Comparison of ENCODE assay signal across 2 cellular contexts in genomic region chr11:57263351-57263750, GRCh38.
TF ChIP-seq lines count a peak whose summit lies in the region.

No MANE protein-coding gene starts in this region.

TF ChIP-seq in K562, 482 proteins besides CTCF, POLR2A, EP300 and RAD21:
- TF ChIP-seq ARHGAP35 (IDR thresholded peaks at IDR 0.05; ENCODE audit: partially characterized antibody) (no peak), SMARCA4 (IDR thresholded peaks at IDR 0.05) (no peak), EGR1 (conservative IDR thresholded peaks at IDR 0.05) (no peak), ZNF589 (CRISPR knock-in tag; IDR thresholded peaks at IDR 0.05; ENCODE audit: low read depth) (no peak), FOXO4 (CRISPR knock-in tag; IDR thresholded peaks at IDR 0.05) (no peak), CBFB (CRISPR knock-in tag; IDR thresholded peaks at IDR 0.05) (no peak), NEUROD1 (IDR thresholded peaks at IDR 0.05; ENCODE audit: borderline replicate concordance, low read depth, low read length, partially characterized antibody) (no peak), ZNF655 (CRISPR knock-in tag; IDR thresholded peaks at IDR 0.05) (no peak), CEBPG (CRISPR knock-in tag; IDR thresholded peaks at IDR 0.05) (no peak), CEBPG (tag; conservative IDR thresholded peaks at IDR 0.05 in 1 of 2, IDR thresholded peaks at IDR 0.05 in 1 of 2) (no peak), ELF4 (CRISPR knock-in tag; IDR thresholded peaks at IDR 0.05) (no peak), LARP7 (IDR thresholded peaks at IDR 0.05) (no peak)
- TF ChIP-seq, protein P1, sequence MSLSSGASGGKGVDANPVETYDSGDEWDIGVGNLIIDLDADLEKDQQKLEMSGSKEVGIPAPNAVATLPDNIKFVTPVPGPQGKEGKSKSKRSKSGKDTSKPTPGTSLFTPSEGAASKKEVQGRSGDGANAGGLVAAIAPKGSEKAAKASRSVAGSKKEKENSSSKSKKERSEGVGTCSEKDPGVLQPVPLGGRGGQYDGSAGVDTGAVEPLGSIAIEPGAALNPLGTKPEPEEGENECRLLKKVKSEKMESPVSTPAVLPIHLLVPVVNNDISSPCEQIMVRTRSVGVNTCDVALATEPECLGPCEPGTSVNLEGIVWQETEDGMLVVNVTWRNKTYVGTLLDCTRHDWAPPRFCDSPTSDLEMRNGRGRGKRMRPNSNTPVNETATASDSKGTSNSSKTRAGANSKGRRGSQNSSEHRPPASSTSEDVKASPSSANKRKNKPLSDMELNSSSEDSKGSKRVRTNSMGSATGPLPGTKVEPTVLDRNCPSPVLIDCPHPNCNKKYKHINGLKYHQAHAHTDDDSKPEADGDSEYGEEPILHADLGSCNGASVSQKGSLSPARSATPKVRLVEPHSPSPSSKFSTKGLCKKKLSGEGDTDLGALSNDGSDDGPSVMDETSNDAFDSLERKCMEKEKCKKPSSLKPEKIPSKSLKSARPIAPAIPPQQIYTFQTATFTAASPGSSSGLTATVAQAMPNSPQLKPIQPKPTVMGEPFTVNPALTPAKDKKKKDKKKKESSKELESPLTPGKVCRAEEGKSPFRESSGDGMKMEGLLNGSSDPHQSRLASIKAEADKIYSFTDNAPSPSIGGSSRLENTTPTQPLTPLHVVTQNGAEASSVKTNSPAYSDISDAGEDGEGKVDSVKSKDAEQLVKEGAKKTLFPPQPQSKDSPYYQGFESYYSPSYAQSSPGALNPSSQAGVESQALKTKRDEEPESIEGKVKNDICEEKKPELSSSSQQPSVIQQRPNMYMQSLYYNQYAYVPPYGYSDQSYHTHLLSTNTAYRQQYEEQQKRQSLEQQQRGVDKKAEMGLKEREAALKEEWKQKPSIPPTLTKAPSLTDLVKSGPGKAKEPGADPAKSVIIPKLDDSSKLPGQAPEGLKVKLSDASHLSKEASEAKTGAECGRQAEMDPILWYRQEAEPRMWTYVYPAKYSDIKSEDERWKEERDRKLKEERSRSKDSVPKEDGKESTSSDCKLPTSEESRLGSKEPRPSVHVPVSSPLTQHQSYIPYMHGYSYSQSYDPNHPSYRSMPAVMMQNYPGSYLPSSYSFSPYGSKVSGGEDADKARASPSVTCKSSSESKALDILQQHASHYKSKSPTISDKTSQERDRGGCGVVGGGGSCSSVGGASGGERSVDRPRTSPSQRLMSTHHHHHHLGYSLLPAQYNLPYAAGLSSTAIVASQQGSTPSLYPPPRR (CRISPR knock-in tag; IDR thresholded peaks at IDR 0.05; ENCODE audit: borderline replicate concordance), result no peak

TF ChIP-seq in HEK293T, 16 proteins besides CTCF, POLR2A, EP300 and RAD21:
- no peak for TF ChIP-seq FOXM1 (IDR thresholded peaks at IDR 0.05; ENCODE audit: borderline replicate concordance)
- TF ChIP-seq ARNT (IDR thresholded peaks at IDR 0.05), result no peak
- TF ChIP-seq SUZ12 (IDR thresholded peaks at IDR 0.05), result no peak
- TF ChIP-seq ZNF384 (IDR thresholded peaks at IDR 0.05), result no peak
- no peak for TF ChIP-seq HDGF (IDR thresholded peaks at IDR 0.05; ENCODE audit: borderline replicate concordance)
- TF ChIP-seq ELF4 (IDR thresholded peaks at IDR 0.05), result no peak
- no peak for TF ChIP-seq TARDBP (IDR thresholded peaks at IDR 0.05)
- TF ChIP-seq, protein P2, sequence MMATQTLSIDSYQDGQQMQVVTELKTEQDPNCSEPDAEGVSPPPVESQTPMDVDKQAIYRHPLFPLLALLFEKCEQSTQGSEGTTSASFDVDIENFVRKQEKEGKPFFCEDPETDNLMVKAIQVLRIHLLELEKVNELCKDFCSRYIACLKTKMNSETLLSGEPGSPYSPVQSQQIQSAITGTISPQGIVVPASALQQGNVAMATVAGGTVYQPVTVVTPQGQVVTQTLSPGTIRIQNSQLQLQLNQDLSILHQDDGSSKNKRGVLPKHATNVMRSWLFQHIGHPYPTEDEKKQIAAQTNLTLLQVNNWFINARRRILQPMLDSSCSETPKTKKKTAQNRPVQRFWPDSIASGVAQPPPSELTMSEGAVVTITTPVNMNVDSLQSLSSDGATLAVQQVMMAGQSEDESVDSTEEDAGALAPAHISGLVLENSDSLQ (IDR thresholded peaks at IDR 0.05), result no peak
- TF ChIP-seq CTBP1 (IDR thresholded peaks at IDR 0.05; ENCODE audit: borderline replicate concordance), result no peak
